In genomic region chr10:73898730-73899400, GRCh38 we compare ENCODE assay signal across 18 cellular contexts. TPM values are rescaled to one million over a fixed set of nuclear protein-coding genes. Genes with fewer than 3 reads are reported as not detected.
DNase-seq lines count a peak whose midpoint lies in the region; ATAC-seq and TF ChIP-seq lines count a peak whose summit lies in the region.
"Had no signal": no experiment of that assay in that cellular context is flagged by ENCODE, and none has a peak within 500 bp of the region (broad histone marks: within the 10 kb centered on the region; RNA-seq: fewer than 3 reads in every experiment).

No MANE protein-coding gene starts in this region.

- H3K9me3 ChIP-seq in right cardiac atrium (ENCODE audit: control insufficient read depth, low read length) (no peaks in the 10 kb centered on the region), aorta (ENCODE audit: control insufficient read depth, low read length) (no peaks in the 10 kb centered on the region)
- H3K9me3 ChIP-seq: gastroesophageal sphincter had no signal

- H3K36me3 Mint-ChIP-seq in activated CD8-positive, alpha-beta memory T cell treated with anti-CD3 and anti-CD28 coated beads, Interleukin-2, amount 10 ng/mL, durations not matched to agents 7 days and 5 days, result no peaks in the 10 kb centered on the region
- H3K36me3 Mint-ChIP-seq: immature natural killer cell had no signal

- H3K4me3 Mint-ChIP-seq in activated CD8-positive, alpha-beta memory T cell treated with anti-CD3 and anti-CD28 coated beads, Interleukin-2, amount 10 ng/mL, durations not matched to agents 7 days and 5 days, result no peak overlapping the region
- H3K4me3 Mint-ChIP-seq: immature natural killer cell; stimulated activated naive CD8-positive, alpha-beta T cell treated with anti-CD3 and anti-CD28 coated beads, Interleukin-15, Interleukin-2, amounts not matched to agents 100 ng/mL and 50 ng/mL, for 24 hours; T-helper 1 cell treated with Interleukin-12 subunit alpha and Interleukin-12 subunit beta and Interleukin-4 antibody, amounts not matched to agents 30 μg/mL and 1 μg/mL, for 36 hours had no signal

- TF ChIP-seq CTCF in coronary artery (IDR thresholded peaks at IDR 0.05) (no peak), omental fat pad (IDR thresholded peaks at IDR 0.05) (no peak), GM10266 (IDR thresholded peaks at IDR 0.05; ENCODE audit: control insufficient read depth, insufficient read depth, low read depth, missing control alignments) (no peak)

- intact Hi-C loops in right cardiac atrium (cut with DNase I), result no loop called here
- intact Hi-C loops in cardiac septum (cut with DNase I), result no loop called here
- intact Hi-C loops in aorta (cut with DNase I), result no loop called here

- no peaks in the 10 kb centered on the region for H3K36me3 ChIP-seq in aorta (ENCODE audit: control insufficient read depth in 1 of 2, insufficient read depth in 2 of 2, low read length in 1 of 2)
- H3K36me3 ChIP-seq: gastroesophageal sphincter had no signal

- H3K27ac Mint-ChIP-seq in activated CD8-positive, alpha-beta memory T cell treated with anti-CD3 and anti-CD28 coated beads, Interleukin-2, amount 10 ng/mL, durations not matched to agents 7 days and 5 days, result no peak overlapping the region
- H3K27ac Mint-ChIP-seq: stimulated activated naive CD8-positive, alpha-beta T cell treated with anti-CD3 and anti-CD28 coated beads, Interleukin-15, Interleukin-2, amounts not matched to agents 100 ng/mL and 50 ng/mL, for 24 hours; T-helper 1 cell treated with Interleukin-12 subunit alpha and Interleukin-12 subunit beta and Interleukin-4 antibody, amounts not matched to agents 30 μg/mL and 1 μg/mL, for 36 hours had no signal

- CTCF ChIA-PET in activated CD8-positive, alpha-beta memory T cell treated with anti-CD3 and anti-CD28 coated beads, Interleukin-2, amount 10 ng/mL, durations not matched to agents 7 days and 5 days (lab: Charles Lee), result interaction anchor here (0.7 to 7.7 kb wide), 8 partner anchors 10 to 205 kb away, joined by 3 to 44 read pairs (median 3); no protein-coding TSS in a partner anchor

- ATAC-seq in right cardiac atrium (peak; percentile 55 to 72), aorta (ENCODE audit: low FRiP score) (peak; percentile 56), omental fat pad (ENCODE audit: low FRiP score) (no peak)
- no peak for ATAC-seq in activated CD8-positive, alpha-beta memory T cell treated with anti-CD3 and anti-CD28 coated beads, Interleukin-2, amount 10 ng/mL, durations not matched to agents 7 days and 5 days
- ATAC-seq: activated CD4-positive, CD25-positive, alpha-beta regulatory T cell treated with anti-CD3 and anti-CD28 coated beads, Interleukin-2, amount 50 U/mL, for 24 hours; gastroesophageal sphincter had no signal

- H3K4me1 Mint-ChIP-seq in activated CD8-positive, alpha-beta memory T cell treated with anti-CD3 and anti-CD28 coated beads, Interleukin-2, amount 10 ng/mL, durations not matched to agents 7 days and 5 days, result peaks cover 24% of the 10 kb centered on the region

- 74% methylated on average over 2 of the region's 2 CpGs for WGBS in right cardiac atrium
- WGBS in aorta, 2 donors, result 87 to 90% methylated on average over 2 of the region's 2 CpGs

- H3K4me1 ChIP-seq in right cardiac atrium (ENCODE audit: control insufficient read depth, insufficient read depth, low read length) (no peaks in the 10 kb centered on the region), aorta (ENCODE audit: control insufficient read depth in 1 of 2, insufficient read depth in 2 of 2, low read length in 2 of 2) (no peaks in the 10 kb centered on the region)
- H3K4me1 ChIP-seq: gastroesophageal sphincter had no signal

- DNase-seq in right cardiac atrium, result no peak
- DNase-seq in cardiac septum (ENCODE audit: low spot score), result no peak
- DNase-seq in coronary artery (ENCODE audit: low spot score), result no peak
- DNase-seq in myocyte (ENCODE audit: low read depth), result peak; percentile 42
- DNase-seq in aorta, result no peak
- no peak for DNase-seq in omental fat pad (ENCODE audit: low spot score)
- DNase-seq in activated CD8-positive, alpha-beta memory T cell treated with anti-CD3 and anti-CD28 coated beads, Interleukin-2, amount 10 ng/mL, durations not matched to agents 7 days and 5 days, result no peak
- no peak for DNase-seq in GM10266 (ENCODE audit: extremely low spot score)
- DNase-seq: activated CD8-positive, alpha-beta memory T cell treated with anti-CD3 and anti-CD28 coated beads, Interleukin-2, amount 50 U/mL, for 4 hours; activated naive CD4-positive, alpha-beta T cell; effector CD4-positive, alpha-beta T cell; immature natural killer cell; NCI-H1436; NCI-H510A had no signal

- H3K27me3 ChIP-seq in right cardiac atrium (ENCODE audit: control insufficient read depth, insufficient read depth), result no peaks in the 10 kb centered on the region
- H3K27me3 ChIP-seq in aorta (ENCODE audit: control insufficient read depth in 1 of 2, insufficient read depth in 2 of 2, low read length in 1 of 2), result no peaks in the 10 kb centered on the region
- H3K27me3 ChIP-seq: gastroesophageal sphincter had no signal

- no peaks in the 10 kb centered on the region for H3K9me3 Mint-ChIP-seq in activated CD8-positive, alpha-beta memory T cell treated with anti-CD3 and anti-CD28 coated beads, Interleukin-2, amount 10 ng/mL, durations not matched to agents 7 days and 5 days (ENCODE audit: low read depth)
- H3K9me3 Mint-ChIP-seq: immature natural killer cell; stimulated activated naive CD8-positive, alpha-beta T cell treated with anti-CD3 and anti-CD28 coated beads, Interleukin-15, Interleukin-2, amounts not matched to agents 100 ng/mL and 50 ng/mL, for 24 hours; T-helper 1 cell treated with Interleukin-12 subunit alpha and Interleukin-12 subunit beta and Interleukin-4 antibody, amounts not matched to agents 30 μg/mL and 1 μg/mL, for 36 hours had no signal

- H3K4me3 ChIP-seq in right cardiac atrium (ENCODE audit: low read length) (no peak overlapping the region), coronary artery (no peak overlapping the region), aorta (ENCODE audit: low read length in 2 of 2) (no peak overlapping the region)
- H3K4me3 ChIP-seq: gastroesophageal sphincter had no signal

- H3K27me3 Mint-ChIP-seq in activated CD8-positive, alpha-beta memory T cell treated with anti-CD3 and anti-CD28 coated beads, Interleukin-2, amount 10 ng/mL, durations not matched to agents 7 days and 5 days, result peaks cover 17% of the 10 kb centered on the region

- H3K27ac ChIP-seq in right cardiac atrium (ENCODE audit: low read length) (no peak overlapping the region), coronary artery (peak overlapping the region; percentile 26 to 27), aorta (ENCODE audit: low read depth in 1 of 2, low read length in 2 of 2) (peak overlapping the region in 1 of 2 donors; percentile 0)
- H3K27ac ChIP-seq: gastroesophageal sphincter had no signal

RNA-seq across cellular contexts. Expression of gene PLAU, which starts 12.1 kb away (rescaled TPM):
- total RNA-seq in right cardiac atrium (1 to 10 TPM; 4.8 to 7.1 (median 5.6) TPM), cardiac septum (15.3 TPM), myocyte (154 and 166 TPM in 2 replicates), aorta (10 to 100 TPM; 33.6 to 35.4 TPM), omental fat pad (10 to 100 TPM in 3 of 4 donors, 1 to 10 TPM in 1; 7.3 to 75.2 (median 31.9) TPM)
- polyA plus RNA-seq in right cardiac atrium (7.0 TPM), aorta (10 to 100 TPM in 1 of 2 donors, 1 to 10 TPM in 1; 9.6 to 13.6 TPM)
- polyA plus RNA-seq in myocyte (2012), result 336 TPM
- total RNA-seq in activated CD8-positive, alpha-beta memory T cell treated with anti-CD3 and anti-CD28 coated beads, Interleukin-2, amount 10 ng/mL, durations not matched to agents 7 days and 5 days, result 1 to 10 TPM; 2.2 to 4.8 TPM

RNA-seq across cellular contexts. Expression of gene CAMK2G, which starts 24.5 kb away (rescaled TPM):
- 10 to 100 TPM; 10.0 to 18.2 (median 13.7) TPM for total RNA-seq in right cardiac atrium
- 7.3 TPM for polyA plus RNA-seq in right cardiac atrium
- total RNA-seq in cardiac septum, result 12.7 TPM
- 32.4 and 32.8 TPM in 2 replicates for total RNA-seq in myocyte
- polyA plus RNA-seq in myocyte (2012), result 38.8 TPM
- total RNA-seq in aorta, result 10 to 100 TPM; 70.6 to 76.7 TPM
- polyA plus RNA-seq in aorta, result 10 to 100 TPM; 37.1 to 70.9 TPM
- 10 to 100 TPM; 10.6 to 35.8 (median 15.6) TPM for total RNA-seq in omental fat pad
- total RNA-seq in activated CD8-positive, alpha-beta memory T cell treated with anti-CD3 and anti-CD28 coated beads, Interleukin-2, amount 10 ng/mL, durations not matched to agents 7 days and 5 days, result 10 to 100 TPM; 30.8 to 49.2 TPM

Comparison
In these comparisons a context has a peak if more than half of its experiments do, and no peak if none do; other contexts are left out.
1. ATAC-seq: peak in right cardiac atrium (2 of 2) and aorta (single experiment); none in omental fat pad (single experiment) and activated CD8-positive, alpha-beta memory T cell treated with anti-CD3 and anti-CD28 coated beads, Interleukin-2, amount 10 ng/mL, durations not matched to agents 7 days and 5 days (single experiment).